Comparison of ENCODE assay signal across 26 cellular contexts in the genomic region with DNA sequence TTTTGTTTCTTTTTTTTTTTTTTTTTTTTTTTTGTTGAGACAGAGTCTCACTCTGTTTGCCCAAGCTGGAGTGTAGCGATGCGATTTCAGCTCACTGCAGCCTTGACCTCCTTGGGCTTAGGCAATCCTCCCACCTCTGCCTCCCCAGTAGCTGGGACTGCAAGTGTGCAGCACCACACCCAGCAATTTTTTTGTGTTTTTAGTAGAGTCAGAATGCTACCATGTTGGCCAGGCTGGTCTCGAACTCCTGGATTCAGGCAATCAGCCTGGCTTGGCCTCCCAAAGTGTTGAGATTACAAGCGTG. TPM values are rescaled to one million over a fixed set of nuclear protein-coding genes. Genes with fewer than 3 reads are reported as not detected.
DNase-seq lines count a peak whose midpoint lies in the region; ATAC-seq and TF ChIP-seq lines count a peak whose summit lies in the region.
"Had no signal": no experiment of that assay in that cellular context is flagged by ENCODE, and none has a peak within 500 bp of the region (broad histone marks: within the 10 kb centered on the region; RNA-seq: fewer than 3 reads in every experiment).

No MANE protein-coding gene starts in this region.

- H3K27me3 ChIP-seq in left ventricle myocardium inferior (ENCODE audit: low read depth), result no peaks in the 10 kb centered on the region
- no peaks in the 10 kb centered on the region for H3K27me3 ChIP-seq in heart right ventricle
- H3K27me3 ChIP-seq in PC-9 (ENCODE audit: insufficient read depth, low read depth), result no peaks in the 10 kb centered on the region
- H3K27me3 ChIP-seq in foreskin keratinocyte, result no peaks in the 10 kb centered on the region
- H3K27me3 ChIP-seq in tibial nerve, result no peaks in the 10 kb centered on the region
- peaks cover 9% of the 10 kb centered on the region for H3K27me3 ChIP-seq in smooth muscle cell (ENCODE audit: low read depth)
- H3K27me3 ChIP-seq: thyroid gland had no signal

- H3K9me3 ChIP-seq in left ventricle myocardium inferior (replicated peaks) (no peaks in the 10 kb centered on the region), heart right ventricle (no peaks in the 10 kb centered on the region), PC-9 (ENCODE audit: insufficient read depth, low read depth) (no peaks in the 10 kb centered on the region), tibial nerve (no peaks in the 10 kb centered on the region), smooth muscle cell (replicated peaks; ENCODE audit: low read depth) (no peaks in the 10 kb centered on the region)
- H3K9me3 ChIP-seq: neutrophil, prostate gland, thyroid gland had no signal

- H3F3A ChIP-seq in PC-9 (ENCODE audit: insufficient read depth, low read depth) (peaks cover 53% of the 10 kb centered on the region), smooth muscle cell (ENCODE audit: low read depth) (no peaks in the 10 kb centered on the region)

- CTCF ChIA-PET in PC-9 (lab: Charles Lee), result interaction anchor here (0.6 kb wide), 1 partner anchor 209 kb away, joined by 4 read pairs; no protein-coding TSS in a partner anchor

- no peak for TF ChIP-seq CTCF in left ventricle myocardium inferior (IDR thresholded peaks at IDR 0.05; ENCODE audit: borderline replicate concordance)
- no peak for TF ChIP-seq CTCF in heart right ventricle (IDR thresholded peaks at IDR 0.05)
- TF ChIP-seq CTCF in PC-9 (conservative IDR thresholded peaks at IDR 0.05), result no peak
- no peak for TF ChIP-seq CTCF in foreskin keratinocyte (conservative IDR thresholded peaks at IDR 0.05)
- TF ChIP-seq CTCF in tibial nerve (IDR thresholded peaks at IDR 0.05), result no peak
- no peak for TF ChIP-seq CTCF in smooth muscle cell (IDR thresholded peaks at IDR 0.05; ENCODE audit: borderline replicate concordance, insufficient read depth, poor library complexity, severe bottlenecking)

- intact Hi-C loops in left ventricle myocardium inferior (cut with micrococcal nuclease) (no loop called here), heart right ventricle (cut with DNase I) (no loop called here), PC-9 (cut with micrococcal nuclease; ENCODE audit: unreplicated experiment) (no loop called here)

- WGBS in heart right ventricle, 2 donors, result 96 to 99% methylated on average over 4 of the region's 4 CpGs
- WGBS in tibial nerve, 2 donors, result 77 to 87% methylated on average over 4 of the region's 4 CpGs
- 99% methylated on average over 4 of the region's 4 CpGs for WGBS in smooth muscle cell (ENCODE audit: low lambda C conversion rate)

- TF ChIP-seq POLR2A in tibial nerve (IDR thresholded peaks at IDR 0.05), result no peak

- DNase-seq in left ventricle myocardium inferior, result no peak
- no peak for DNase-seq in heart right ventricle
- DNase-seq in PC-9, result no peak
- DNase-seq in foreskin keratinocyte, result peak in 1 of 2 donors; percentile 2
- DNase-seq in tibial nerve (ENCODE audit: low spot score in 2 of 2), result no peak
- no peak for DNase-seq in NCI-H226
- DNase-seq in smooth muscle cell (lab: John Stamatoyannopoulos, UW; ENCODE audit: unreplicated experiment), result no peak
- DNase-seq: activated CD4-positive, alpha-beta memory T cell treated with anti-CD3 and anti-CD28 coated beads for 36 hours; activated CD4-positive, CD25-positive, alpha-beta regulatory T cell treated with anti-CD3 and anti-CD28 coated beads, Interleukin-2, amount 50 U/mL, for 72 hours; activated CD8-positive, alpha-beta memory T cell treated with anti-CD3 and anti-CD28 coated beads, Interleukin-2, amount 50 U/mL, for 48 hours; COR-L47; GOT3; islet precursor cell; Kasumi-1; left ventricle myocardium superior; NCI-H1436; NCI-H2081 treated with DMSO at 0.1 percent for 48 hours; NCI-H69; PC-3; SHP77; stimulated activated CD4-positive, alpha-beta T cell treated with anti-CD3 and anti-CD28 coated beads, Interleukin-4, amount 100 ng/mL, for 1 hour; thyroid gland had no signal

- peaks cover 93% of the 10 kb centered on the region for H3K79me2 ChIP-seq in PC-9 (ENCODE audit: low read depth)
- peaks cover 21% of the 10 kb centered on the region for H3K79me2 ChIP-seq in smooth muscle cell (ENCODE audit: low read depth)

- H3K4me3 ChIP-seq in left ventricle myocardium inferior (no peak overlapping the region), heart right ventricle (no peak overlapping the region), PC-9 (no peak overlapping the region), tibial nerve (no peak overlapping the region), smooth muscle cell (no peak overlapping the region)
- H3K4me3 ChIP-seq: prostate gland, thyroid gland had no signal

- no peaks in the 10 kb centered on the region for H3K9me2 ChIP-seq in PC-9 (ENCODE audit: insufficient read depth)

- no peaks in the 10 kb centered on the region for H4K20me1 ChIP-seq in PC-9 (ENCODE audit: insufficient read depth)
- H4K20me1 ChIP-seq in smooth muscle cell (ENCODE audit: low read depth), result no peaks in the 10 kb centered on the region

- ATAC-seq in heart right ventricle (no peak), foreskin keratinocyte (no peak), GM18517 (IDR thresholded peaks at IDR 0.05; ENCODE audit: unreplicated experiment) (no peak)
- ATAC-seq: left ventricle myocardium superior, PC-3, sciatic nerve had no signal

- peaks cover 100% of the 10 kb centered on the region for H3K4me1 ChIP-seq in left ventricle myocardium inferior
- peaks cover 5 to 100% (median 87%) of the 10 kb centered on the region in 9 donors for H3K4me1 ChIP-seq in heart right ventricle
- H3K4me1 ChIP-seq in PC-9 (replicated peaks; ENCODE audit: insufficient read depth), result peaks cover 93% of the 10 kb centered on the region
- peaks cover 77% of the 10 kb centered on the region for H3K4me1 ChIP-seq in foreskin keratinocyte
- H3K4me1 ChIP-seq in tibial nerve, result peaks cover 0 to 91% (median 44%) of the 10 kb centered on the region in 4 donors
- H3K4me1 ChIP-seq in smooth muscle cell (ENCODE audit: low read depth), result peaks cover 6% of the 10 kb centered on the region

- H3K36me3 ChIP-seq in left ventricle myocardium inferior, result no peaks in the 10 kb centered on the region
- H3K36me3 ChIP-seq in heart right ventricle, result no peaks in the 10 kb centered on the region
- H3K36me3 ChIP-seq in PC-9 (ENCODE audit: low read depth), result peaks cover 3% of the 10 kb centered on the region
- no peaks in the 10 kb centered on the region for H3K36me3 ChIP-seq in tibial nerve
- no peaks in the 10 kb centered on the region for H3K36me3 ChIP-seq in smooth muscle cell (ENCODE audit: low read depth)
- H3K36me3 ChIP-seq: neutrophil, prostate gland, thyroid gland had no signal

- no peak for TF ChIP-seq EP300 in tibial nerve (IDR thresholded peaks at IDR 0.05)

- H2AFZ ChIP-seq in PC-9 (no peak overlapping the region), smooth muscle cell (ENCODE audit: low read depth) (no peak overlapping the region)

- peak overlapping the region; percentile 41 for H3K27ac ChIP-seq in left ventricle myocardium inferior (replicated peaks)
- peak overlapping the region in 3 of 10 donors; percentile 18 to 46 (median 19) for H3K27ac ChIP-seq in heart right ventricle
- peak overlapping the region; percentile 81; the same call in 1 of the 2 replicates for H3K27ac ChIP-seq in PC-9
- H3K27ac ChIP-seq in foreskin keratinocyte, result peak overlapping the region; percentile 96
- peak overlapping the region in 3 of 4 donors; percentile 36 to 86 (median 72) for H3K27ac ChIP-seq in tibial nerve
- H3K27ac ChIP-seq in smooth muscle cell (ENCODE audit: low read depth), result no peak overlapping the region
- H3K27ac ChIP-seq: prostate gland, thyroid gland had no signal

- no peak overlapping the region for H3K9ac ChIP-seq in smooth muscle cell (ENCODE audit: low read depth)

- POLR2A ChIA-PET in PC-9 (lab: Charles Lee; ENCODE audit: unreplicated experiment), result no interaction called here

- 0 out of 2 replicates have a peak overlapping the region, but pooled peaks have one; percentile 72 for H3K4me2 ChIP-seq in PC-9
- no peak overlapping the region for H3K4me2 ChIP-seq in smooth muscle cell

- no TSS peak for BruUV-seq in PC-9 (replicated peaks; lab: Mats Ljungman, UMichigan)

RNA-seq across cellular contexts. Expression of a gene that starts 8.2 kb away (rescaled TPM):
- total RNA-seq in left ventricle myocardium inferior (42.0 TPM), heart right ventricle (10 to 100 TPM; 36.0 to 68.3 (median 46.8) TPM), PC-9 (2021) (180 and 213 TPM in 2 replicates), foreskin keratinocyte (815 and 842 TPM in 2 replicates), tibial nerve (100 to 1,000 TPM; 254 to 586 (median 471) TPM), smooth muscle cell (188 and 198 TPM in 2 replicates)
- polyA plus RNA-seq in heart right ventricle (10 to 100 TPM; 22.1 to 23.9 TPM), foreskin keratinocyte (168 and 201 TPM in 2 replicates), smooth muscle cell (11.8 and 54.7 TPM in 2 replicates)
